In genomic region chr19:43607238-43608205, GRCh38 we compare ENCODE assay signal across 13 cellular contexts. TPM values are rescaled to one million over a fixed set of nuclear protein-coding genes. Genes with fewer than 3 reads are reported as not detected.
DNase-seq lines count a peak whose midpoint lies in the region; ATAC-seq and TF ChIP-seq lines count a peak whose summit lies in the region.
"Had no signal": no experiment of that assay in that cellular context is flagged by ENCODE, and none has a peak within 500 bp of the region (broad histone marks: within the 10 kb centered on the region; RNA-seq: fewer than 3 reads in every experiment).

No MANE protein-coding gene starts in this region.

- no peak for ATAC-seq in CD8-positive, alpha-beta T cell
- ATAC-seq in naive thymus-derived CD4-positive, alpha-beta T cell = no peak
- no peak for ATAC-seq in GM21529 (IDR thresholded peaks at IDR 0.05; ENCODE audit: unreplicated experiment)
- ATAC-seq: lower lobe of right lung had no signal

- no peak for TF ChIP-seq CTCF in CD8-positive, alpha-beta T cell (IDR thresholded peaks at IDR 0.05)

- H3K27me3 ChIP-seq in CD8-positive, alpha-beta T cell (ENCODE audit: insufficient read depth, low read length) = no peaks in the 10 kb centered on the region
- no peaks in the 10 kb centered on the region for H3K27me3 ChIP-seq in naive thymus-derived CD4-positive, alpha-beta T cell (ENCODE audit: control insufficient read depth in 2 of 2, insufficient read depth in 2 of 2, low read length in 2 of 2)
- H3K27me3 ChIP-seq: heart left ventricle had no signal

- H3K4me1 Mint-ChIP-seq in CD8-positive, alpha-beta T cell (ENCODE audit: low read depth) = peaks cover 25% of the 10 kb centered on the region
- H3K4me1 Mint-ChIP-seq in activated naive CD8-positive, alpha-beta T cell treated with anti-CD3 and anti-CD28 coated beads for 36 hours = peaks cover 4% of the 10 kb centered on the region
- peaks cover 4 to 21% (median 12%) of the 10 kb centered on the region in 7 donors for H3K4me1 Mint-ChIP-seq in naive thymus-derived CD4-positive, alpha-beta T cell

- no peaks in the 10 kb centered on the region for H3K9me3 Mint-ChIP-seq in CD8-positive, alpha-beta T cell
- H3K9me3 Mint-ChIP-seq in activated naive CD8-positive, alpha-beta T cell treated with anti-CD3 and anti-CD28 coated beads for 36 hours = no peaks in the 10 kb centered on the region
- H3K9me3 Mint-ChIP-seq in naive thymus-derived CD4-positive, alpha-beta T cell = no peaks in the 10 kb centered on the region
- H3K9me3 Mint-ChIP-seq: endodermal cell had no signal

- no peak for DNase-seq in CD8-positive, alpha-beta T cell
- DNase-seq in activated naive CD8-positive, alpha-beta T cell treated with anti-CD3 and anti-CD28 coated beads for 36 hours = no peak
- DNase-seq in naive thymus-derived CD4-positive, alpha-beta T cell = no peak
- DNase-seq in DMS153 (lab: John Stamatoyannopoulos, UW) = no peak
- DNase-seq in kidney glomerular epithelial cell (lab: John Stamatoyannopoulos, UW) = no peak
- DNase-seq: activated T-cell treated with anti-CD3 and anti-CD28 coated beads, Interleukin-2, amount 50 U/mL, for 1 hour; endodermal cell; heart left ventricle; lower lobe of right lung; NCI-H748 treated with DMSO at 0.1 percent for 48 hours; occipital lobe; SHP77 treated with DMSO at 0.1 percent for 48 hours had no signal

- H3K4me3 ChIP-seq in CD8-positive, alpha-beta T cell (ENCODE audit: low read depth, low read length) = no peak overlapping the region
- no peak overlapping the region for H3K4me3 ChIP-seq in naive thymus-derived CD4-positive, alpha-beta T cell (ENCODE audit: low read length)
- H3K4me3 ChIP-seq: lower lobe of right lung had no signal

- no peaks in the 10 kb centered on the region for H3K27me3 Mint-ChIP-seq in CD8-positive, alpha-beta T cell (ENCODE audit: low read depth)
- H3K27me3 Mint-ChIP-seq in activated naive CD8-positive, alpha-beta T cell treated with anti-CD3 and anti-CD28 coated beads for 36 hours = no peaks in the 10 kb centered on the region
- no peaks in the 10 kb centered on the region for H3K27me3 Mint-ChIP-seq in naive thymus-derived CD4-positive, alpha-beta T cell

- H3K9me3 ChIP-seq in CD8-positive, alpha-beta T cell (ENCODE audit: low read length) = no peaks in the 10 kb centered on the region
- no peaks in the 10 kb centered on the region for H3K9me3 ChIP-seq in naive thymus-derived CD4-positive, alpha-beta T cell (ENCODE audit: control insufficient read depth in 2 of 3, low read length in 3 of 3)
- H3K9me3 ChIP-seq: heart left ventricle, lower lobe of right lung had no signal

- no peak overlapping the region for H3K27ac ChIP-seq in CD8-positive, alpha-beta T cell (ENCODE audit: low read depth, low read length)
- peak overlapping the region; percentile 31 for H3K27ac ChIP-seq in naive thymus-derived CD4-positive, alpha-beta T cell (ENCODE audit: low read depth, low read length)
- H3K27ac ChIP-seq: heart left ventricle, lower lobe of right lung had no signal

- POLR2A ChIA-PET in CD8-positive, alpha-beta T cell (lab: Charles Lee) = no interaction called here
- POLR2A ChIA-PET in naive thymus-derived CD4-positive, alpha-beta T cell (lab: Charles Lee) = interaction anchor here (0.8 to 1.0 kb wide), 2 partner anchors 10 to 11 kb away, joined by 3 to 5 read pairs; no protein-coding TSS in a partner anchor

- H3K36me3 Mint-ChIP-seq in CD8-positive, alpha-beta T cell = peaks cover 45% of the 10 kb centered on the region
- H3K36me3 Mint-ChIP-seq in activated naive CD8-positive, alpha-beta T cell treated with anti-CD3 and anti-CD28 coated beads for 36 hours = peaks cover 5% of the 10 kb centered on the region
- peaks cover under 1 to 32% (median 6%) of the 10 kb centered on the region in 5 donors for H3K36me3 Mint-ChIP-seq in naive thymus-derived CD4-positive, alpha-beta T cell

- peak overlapping the region; percentile 70 for H3K27ac Mint-ChIP-seq in CD8-positive, alpha-beta T cell
- peak overlapping the region; percentile 34 for H3K27ac Mint-ChIP-seq in activated naive CD8-positive, alpha-beta T cell treated with anti-CD3 and anti-CD28 coated beads for 36 hours
- peak overlapping the region in 7 of 9 donors; percentile 29 to 77 (median 70) for H3K27ac Mint-ChIP-seq in naive thymus-derived CD4-positive, alpha-beta T cell
- H3K27ac Mint-ChIP-seq: endodermal cell had no signal

- CTCF ChIA-PET in CD8-positive, alpha-beta T cell (lab: Charles Lee) = interaction anchor here (0.9 to 2.0 kb wide), 3 partner anchors 8 to 207 kb away, joined by 4 read pairs; no protein-coding TSS in a partner anchor
- CTCF ChIA-PET in naive thymus-derived CD4-positive, alpha-beta T cell (lab: Charles Lee) = interaction anchor here (1.5 kb wide), 1 partner anchor 13 kb away, joined by 3 read pairs; no protein-coding TSS in a partner anchor

- no peak overlapping the region for H3K4me3 Mint-ChIP-seq in CD8-positive, alpha-beta T cell
- no peak overlapping the region for H3K4me3 Mint-ChIP-seq in activated naive CD8-positive, alpha-beta T cell treated with anti-CD3 and anti-CD28 coated beads for 36 hours
- H3K4me3 Mint-ChIP-seq in naive thymus-derived CD4-positive, alpha-beta T cell = no peak overlapping the region
- H3K4me3 Mint-ChIP-seq: endodermal cell had no signal

- no peaks in the 10 kb centered on the region for H3K4me1 ChIP-seq in CD8-positive, alpha-beta T cell (ENCODE audit: insufficient read depth, low read length)
- H3K4me1 ChIP-seq in naive thymus-derived CD4-positive, alpha-beta T cell (ENCODE audit: control insufficient read depth in 2 of 2, insufficient read depth in 2 of 2, low read length in 2 of 2) = no peaks in the 10 kb centered on the region
- H3K4me1 ChIP-seq: lower lobe of right lung had no signal

- peaks cover 5% of the 10 kb centered on the region for H3K36me3 ChIP-seq in CD8-positive, alpha-beta T cell (ENCODE audit: insufficient read depth, low read length)
- peaks cover 0 to 47% (median 19%) of the 10 kb centered on the region in 3 experiments for H3K36me3 ChIP-seq in naive thymus-derived CD4-positive, alpha-beta T cell (ENCODE audit: control insufficient read depth in 2 of 3, insufficient read depth in 3 of 3, low read length in 3 of 3)

- intact Hi-C loops in CD8-positive, alpha-beta T cell (cut with DNase I, micrococcal nuclease) = no loop called here
- intact Hi-C loops in naive thymus-derived CD4-positive, alpha-beta T cell (cut with micrococcal nuclease) = no loop called here

RNA-seq across cellular contexts. Expression of gene SRRM5, which starts 4.4 kb away (rescaled TPM):
- total RNA-seq in CD8-positive, alpha-beta T cell = under 1 TPM; 0.16 to 0.31 TPM
- total RNA-seq in activated naive CD8-positive, alpha-beta T cell treated with anti-CD3 and anti-CD28 coated beads for 36 hours = under 1 TPM; 0.54 to 0.60 TPM
- 1 to 10 TPM in 3 of 5 experiments, under 1 TPM in 2; 0.56 to 1.7 (median 1.1) TPM for total RNA-seq in naive thymus-derived CD4-positive, alpha-beta T cell
- 1 to 10 TPM in 1 of 2 donors, under 1 TPM in 1; 0.97 to 1.3 TPM for polyA plus RNA-seq in naive thymus-derived CD4-positive, alpha-beta T cell
- total RNA-seq: occipital lobe had no signal

RNA-seq across cellular contexts. Expression of gene ZNF576, which starts 11.1 kb away (rescaled TPM):
- total RNA-seq in CD8-positive, alpha-beta T cell = 1 to 10 TPM; 4.9 to 5.2 TPM
- total RNA-seq in activated naive CD8-positive, alpha-beta T cell treated with anti-CD3 and anti-CD28 coated beads for 36 hours = 10 to 100 TPM; 11.7 to 14.9 TPM
- total RNA-seq in naive thymus-derived CD4-positive, alpha-beta T cell = 10 to 100 TPM in 4 of 5 experiments, 1 to 10 TPM in 1; 9.4 to 20.6 (median 19.5) TPM
- polyA plus RNA-seq in naive thymus-derived CD4-positive, alpha-beta T cell = 10 to 100 TPM in 1 of 2 donors, 1 to 10 TPM in 1; 8.6 to 15.7 TPM

RNA-seq across cellular contexts. Expression of gene IRGQ, which starts 11.6 kb away (rescaled TPM):
- total RNA-seq in CD8-positive, alpha-beta T cell = 10 to 100 TPM; 25.5 to 26.5 TPM
- total RNA-seq in activated naive CD8-positive, alpha-beta T cell treated with anti-CD3 and anti-CD28 coated beads for 36 hours = 10 to 100 TPM; 19.8 to 24.6 TPM
- total RNA-seq in naive thymus-derived CD4-positive, alpha-beta T cell = 10 to 100 TPM; 13.5 to 43.8 (median 18.9) TPM
- 1 to 10 TPM in 1 of 2 donors, under 1 TPM in 1; 0.32 to 1.1 TPM for polyA plus RNA-seq in naive thymus-derived CD4-positive, alpha-beta T cell

RNA-seq across cellular contexts. Expression of gene ZNF428, which starts 11.9 kb away (rescaled TPM):
- 10 to 100 TPM; 31.8 to 33.3 TPM for total RNA-seq in CD8-positive, alpha-beta T cell
- total RNA-seq in activated naive CD8-positive, alpha-beta T cell treated with anti-CD3 and anti-CD28 coated beads for 36 hours = 10 to 100 TPM; 16.8 to 19.7 TPM
- 10 to 100 TPM; 21.7 to 29.1 (median 25.9) TPM for total RNA-seq in naive thymus-derived CD4-positive, alpha-beta T cell
- polyA plus RNA-seq in naive thymus-derived CD4-positive, alpha-beta T cell = 10 to 100 TPM; 13.1 to 16.1 TPM

RNA-seq across cellular contexts. Expression of gene PINLYP, which starts 31.9 kb away (rescaled TPM):
- 1 to 10 TPM; 1.1 TPM for total RNA-seq in CD8-positive, alpha-beta T cell
- 10 to 100 TPM; 14.3 to 16.8 TPM for total RNA-seq in activated naive CD8-positive, alpha-beta T cell treated with anti-CD3 and anti-CD28 coated beads for 36 hours
- 1 to 10 TPM in 2 of 5 experiments, under 1 TPM in 3; 0.27 to 5.8 (median 0.59) TPM for total RNA-seq in naive thymus-derived CD4-positive, alpha-beta T cell
- under 1 TPM in 1 of 2 donors, not detected in 1; 0.49 TPM for polyA plus RNA-seq in naive thymus-derived CD4-positive, alpha-beta T cell
